Comparison of ENCODE assay signal across 33 cellular contexts in the genomic region with DNA sequence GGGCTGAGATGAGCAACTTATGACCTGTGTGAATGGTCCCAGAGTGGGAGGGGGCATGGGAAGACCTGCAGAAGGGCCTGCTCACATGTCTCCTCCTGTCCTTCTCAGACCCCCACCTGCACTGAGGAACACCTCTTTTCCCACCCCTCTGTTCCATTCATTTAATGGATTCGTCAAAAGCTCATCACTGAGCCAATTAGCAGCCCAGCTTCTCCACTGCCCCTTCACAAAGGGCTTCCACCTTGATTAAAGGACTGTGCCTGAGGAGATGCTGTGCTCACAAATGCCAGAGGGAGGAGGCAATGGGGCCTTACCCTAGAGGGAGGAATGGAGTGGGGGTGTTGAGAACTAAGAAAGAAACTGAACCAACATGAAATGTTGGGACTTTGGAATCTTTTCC.
"Had no signal": no experiment of that assay in that cellular context is flagged by ENCODE, and none has a peak within 500 bp of the region (broad histone marks: within the 10 kb centered on the region; RNA-seq: fewer than 3 reads in every experiment).

No MANE protein-coding gene starts in this region.

- H3K36me3 ChIP-seq: brain microvascular endothelial cell, esophagus muscularis mucosa, gastroesophageal sphincter, heart right ventricle had no signal

- FAIRE-seq: astrocyte, bronchial epithelial cell had no signal

- H3K9me3 Mint-ChIP-seq: activated CD4-positive, alpha-beta memory T cell treated with anti-CD3 and anti-CD28 coated beads, Interleukin-2, amount 10 ng/mL, durations not matched to agents 7 days and 5 days; activated CD4-positive, alpha-beta T cell treated with anti-CD3 and anti-CD28 coated beads, Interleukin-2, amount 10 ng/mL, durations not matched to agents 7 days and 5 days; activated T-cell treated with anti-CD3 and anti-CD28 coated beads, Interleukin-2, amount 50 U/mL, for 24 hours; activated T-helper 17 cell treated with anti-CD3 and anti-CD28 coated beads, Interleukin-2, amount 50 U/mL, for 72 hours; central memory CD8-positive, alpha-beta T cell; dendritic cell treated with granulocyte-macrophage colony-stimulating factor and Interleukin-4, amounts not matched to agents 40 ng/mL and 50 ng/mL, for 4 days; T-helper 2 cell treated with Interferon-gamma antibody and Interleukin-4, amounts not matched to agents 5 μg/mL and 100 μg/mL, for 36 hours had no signal

- DNase-seq: activated CD4-positive, alpha-beta memory T cell treated with anti-CD3 and anti-CD28 coated beads, Interleukin-2, amount 10 ng/mL, durations not matched to agents 7 days and 5 days; activated CD4-positive, alpha-beta T cell treated with anti-CD3 and anti-CD28 coated beads for 1 hour; activated CD4-positive, alpha-beta T cell treated with anti-CD3 and anti-CD28 coated beads for 4 hours; activated CD4-positive, alpha-beta T cell treated with anti-CD3 and anti-CD28 coated beads, Interleukin-2, amount 10 ng/mL, durations not matched to agents 7 days and 5 days; activated CD4-positive, alpha-beta T cell treated with anti-CD3 and anti-CD28 coated beads, Interleukin-2, amount 50 U/mL, for 4 hours; activated CD8-positive, alpha-beta memory T cell treated with anti-CD3 and anti-CD28 coated beads, Interleukin-2, amount 50 U/mL, for 48 hours; activated effector memory CD4-positive, alpha-beta T cell treated with Interleukin-2 at 50 U/mL for 16 hours; activated gamma-delta T cell treated with Interleukin-2 at 50 U/mL for 16 hours; activated naive CD4-positive, alpha-beta T cell treated with anti-CD3 and anti-CD28 coated beads, Interleukin-2, amount 50 U/mL, for 16 hours; activated naive CD4-positive, alpha-beta T cell treated with Interleukin-2 at 50 U/mL for 16 hours; activated T-cell treated with anti-CD3 and anti-CD28 coated beads for 4 hours; activated T-cell treated with anti-CD3 and anti-CD28 coated beads, Interleukin-2, amount 50 U/mL, for 24 hours; amniotic stem cell; anterior cingulate cortex; brain microvascular endothelial cell; dorsolateral prefrontal cortex; effector memory CD4-positive, alpha-beta T cell; erythroblast; foreskin melanocyte; heart right ventricle; T-helper 1 cell; T-helper 17 cell; T1000 had no signal

- H3K9me3 ChIP-seq: esophagus muscularis mucosa, gastroesophageal sphincter, heart right ventricle had no signal

- H3K27ac Mint-ChIP-seq: activated CD4-positive, alpha-beta memory T cell treated with anti-CD3 and anti-CD28 coated beads, Interleukin-2, amount 10 ng/mL, durations not matched to agents 7 days and 5 days; activated CD4-positive, alpha-beta T cell treated with anti-CD3 and anti-CD28 coated beads, Interleukin-2, amount 10 ng/mL, durations not matched to agents 7 days and 5 days; activated naive CD8-positive, alpha-beta T cell; activated T-cell treated with anti-CD3 and anti-CD28 coated beads, Interleukin-2, amount 50 U/mL, for 24 hours; activated T-helper 17 cell treated with anti-CD3 and anti-CD28 coated beads, Interleukin-2, amount 50 U/mL, for 72 hours; dendritic cell treated with granulocyte-macrophage colony-stimulating factor and Interleukin-4, amounts not matched to agents 40 ng/mL and 50 ng/mL, for 4 days; T-helper 17 cell; T-helper 2 cell treated with Interferon-gamma antibody and Interleukin-4, amounts not matched to agents 5 μg/mL and 100 μg/mL, for 36 hours had no signal

- H3K4me1 Mint-ChIP-seq: activated CD4-positive, alpha-beta memory T cell treated with anti-CD3 and anti-CD28 coated beads, Interleukin-2, amount 10 ng/mL, durations not matched to agents 7 days and 5 days; activated CD4-positive, alpha-beta T cell treated with anti-CD3 and anti-CD28 coated beads, Interleukin-2, amount 10 ng/mL, durations not matched to agents 7 days and 5 days; activated T-helper 17 cell treated with anti-CD3 and anti-CD28 coated beads, Interleukin-2, amount 50 U/mL, for 72 hours; central memory CD8-positive, alpha-beta T cell; T-helper 17 cell had no signal

- H3K4me3 Mint-ChIP-seq: activated CD4-positive, alpha-beta memory T cell treated with anti-CD3 and anti-CD28 coated beads, Interleukin-2, amount 10 ng/mL, durations not matched to agents 7 days and 5 days; activated CD4-positive, alpha-beta T cell treated with anti-CD3 and anti-CD28 coated beads, Interleukin-2, amount 10 ng/mL, durations not matched to agents 7 days and 5 days; activated naive CD8-positive, alpha-beta T cell; activated T-cell treated with anti-CD3 and anti-CD28 coated beads, Interleukin-2, amount 50 U/mL, for 24 hours; activated T-helper 17 cell treated with anti-CD3 and anti-CD28 coated beads, Interleukin-2, amount 50 U/mL, for 72 hours; central memory CD8-positive, alpha-beta T cell; dendritic cell treated with granulocyte-macrophage colony-stimulating factor and Interleukin-4, amounts not matched to agents 40 ng/mL and 50 ng/mL, for 4 days; T-helper 17 cell; T-helper 2 cell treated with Interferon-gamma antibody and Interleukin-4, amounts not matched to agents 5 μg/mL and 100 μg/mL, for 36 hours had no signal

- H3K36me3 Mint-ChIP-seq: activated naive CD8-positive, alpha-beta T cell had no signal

- H3K27me3 Mint-ChIP-seq: activated T-cell treated with anti-CD3 and anti-CD28 coated beads, Interleukin-2, amount 50 U/mL, for 24 hours; activated T-helper 17 cell treated with anti-CD3 and anti-CD28 coated beads, Interleukin-2, amount 50 U/mL, for 72 hours; T-helper 17 cell had no signal

- H3K27ac ChIP-seq: brain microvascular endothelial cell, coronary artery, dorsolateral prefrontal cortex, esophagus muscularis mucosa, gastroesophageal sphincter, heart right ventricle had no signal

- H3K27me3 ChIP-seq: brain microvascular endothelial cell, esophagus muscularis mucosa, gastroesophageal sphincter had no signal

- H3K4me3 ChIP-seq: coronary artery, dorsolateral prefrontal cortex, esophagus muscularis mucosa, gastroesophageal sphincter, heart right ventricle had no signal
